Comparison of ENCODE assay signal across 1 cellular context in genomic region chr3:183635431-183636220, GRCh38.
A peak's percentile ranks its signal among the peaks of the same experiment; 100 is the strongest.
TF ChIP-seq lines count a peak whose summit lies in the region.

KLHL24 (plus strand) TSS chr3:183635623; CDS start chr3:183650357, 14,734 bp downstream.

TF ChIP-seq in K562, 482 proteins besides CTCF, POLR2A, EP300 and RAD21 (continued from another document and continues in another):
- TF ChIP-seq NKRF (IDR thresholded peaks at IDR 0.05; ENCODE audit: borderline replicate concordance) = peak; percentile 86
- no peak for TF ChIP-seq ELF1 (tag; IDR thresholded peaks at IDR 0.05)
- no peak for TF ChIP-seq NR2F6 (CRISPR knock-in tag; IDR thresholded peaks at IDR 0.05)
- TF ChIP-seq POLR3A (IDR thresholded peaks at IDR 0.05; ENCODE audit: borderline replicate concordance, extremely low read depth, insufficient read depth, insufficient read length) = no peak
- TF ChIP-seq PYGO2 (tag; IDR thresholded peaks at IDR 0.05) = no peak
- TF ChIP-seq ZKSCAN3 (CRISPR knock-in tag; IDR thresholded peaks at IDR 0.05) = no peak
- no peak for TF ChIP-seq ZNF398 (CRISPR knock-in tag; IDR thresholded peaks at IDR 0.05)
- TF ChIP-seq EZH2 (IDR thresholded peaks at IDR 0.05; ENCODE audit: borderline replicate concordance, low read depth, low read length) = no peak
- TF ChIP-seq ZNF785 (CRISPR knock-in tag; IDR thresholded peaks at IDR 0.05) = no peak
- TF ChIP-seq ESRRA (IDR thresholded peaks at IDR 0.05; ENCODE audit: borderline replicate concordance, low read depth) = no peak
- TF ChIP-seq HDGF (IDR thresholded peaks at IDR 0.05) = no peak
- no peak for TF ChIP-seq ZNF239 (CRISPR knock-in tag; IDR thresholded peaks at IDR 0.05)
- TF ChIP-seq RBM22 (IDR thresholded peaks at IDR 0.05; ENCODE audit: low read depth, low read length, poor library complexity, severe bottlenecking) = peak; percentile 58
- TF ChIP-seq ZNF740 (CRISPR knock-in tag; IDR thresholded peaks at IDR 0.05) = no peak
- TF ChIP-seq ZNF740 (tag; IDR thresholded peaks at IDR 0.05) = no peak
- TF ChIP-seq THRAP3 (IDR thresholded peaks at IDR 0.05; ENCODE audit: borderline replicate concordance) = no peak
- TF ChIP-seq NR1H2 (CRISPR knock-in tag; IDR thresholded peaks at IDR 0.05) = no peak
- TF ChIP-seq ZBTB12 (CRISPR knock-in tag; IDR thresholded peaks at IDR 0.05) = peak; percentile 56; the same call in 1 of the 2 replicates
- no peak for TF ChIP-seq ZBTB17 (CRISPR knock-in tag; IDR thresholded peaks at IDR 0.05)
- no peak for TF ChIP-seq HSF4 (CRISPR knock-in tag; IDR thresholded peaks at IDR 0.05; ENCODE audit: borderline replicate concordance)
- TF ChIP-seq NUFIP1 (IDR thresholded peaks at IDR 0.05; ENCODE audit: partially characterized antibody) = no peak
- TF ChIP-seq ZNF12 (CRISPR knock-in tag; IDR thresholded peaks at IDR 0.05) = 0 out of 2 replicates have a peak, but pooled peaks have one; percentile 31
- peak; percentile 90 for TF ChIP-seq USF1 (CRISPR knock-in tag; IDR thresholded peaks at IDR 0.05)
- no peak for TF ChIP-seq CC2D1A (IDR thresholded peaks at IDR 0.05)
- no peak for TF ChIP-seq CHCHD3 (CRISPR knock-in tag; IDR thresholded peaks at IDR 0.05)
- TF ChIP-seq ZC3H11A (IDR thresholded peaks at IDR 0.05; ENCODE audit: low read depth, low read length) = no peak
- no peak for TF ChIP-seq TSHZ1 (CRISPR knock-in tag; IDR thresholded peaks at IDR 0.05)
- TF ChIP-seq TEAD1 (CRISPR knock-in tag; IDR thresholded peaks at IDR 0.05) = no peak
- no peak for TF ChIP-seq RBM25 (IDR thresholded peaks at IDR 0.05; ENCODE audit: low read depth, low read length, severe bottlenecking)
- TF ChIP-seq HOMEZ (CRISPR knock-in tag; IDR thresholded peaks at IDR 0.05) = no peak
- TF ChIP-seq SFPQ (IDR thresholded peaks at IDR 0.05; ENCODE audit: low read depth, low read length) = no peak
- TF ChIP-seq TFAM (CRISPR knock-in tag; conservative IDR thresholded peaks at IDR 0.05) = no peak
- TF ChIP-seq SREBF1 (IDR thresholded peaks at IDR 0.05; ENCODE audit: borderline replicate concordance, low read depth, low read length) = 0 out of 2 replicates have a peak, but pooled peaks have one; percentile 20
- no peak for TF ChIP-seq ARID3A (IDR thresholded peaks at IDR 0.05; ENCODE audit: borderline replicate concordance, low read depth, low read length)
- TF ChIP-seq MTA3 (IDR thresholded peaks at IDR 0.05; ENCODE audit: borderline replicate concordance) = no peak
- no peak for TF ChIP-seq DMBX1 (CRISPR knock-in tag; IDR thresholded peaks at IDR 0.05; ENCODE audit: borderline replicate concordance)
- no peak for TF ChIP-seq IFI16 (CRISPR knock-in tag; IDR thresholded peaks at IDR 0.05)
- no peak for TF ChIP-seq ZBTB43 (CRISPR knock-in tag; IDR thresholded peaks at IDR 0.05)
- TF ChIP-seq BCL6 (CRISPR knock-in tag; IDR thresholded peaks at IDR 0.05) = no peak
- TF ChIP-seq BMI1 (IDR thresholded peaks at IDR 0.05; ENCODE audit: low read length) = no peak
- TF ChIP-seq PATZ1 (CRISPR knock-in tag; IDR thresholded peaks at IDR 0.05; ENCODE audit: borderline replicate concordance) = no peak
- no peak for TF ChIP-seq RBM15 (IDR thresholded peaks at IDR 0.05; ENCODE audit: insufficient read depth, low read length)
- TF ChIP-seq ZNF41 (CRISPR knock-in tag; conservative IDR thresholded peaks at IDR 0.05) = no peak
- peak; percentile 90 for TF ChIP-seq POLR2G (IDR thresholded peaks at IDR 0.05; ENCODE audit: low read depth, low read length)
